27 cellular contexts compared by ENCODE assay signal in genomic region chr6:142645663-142646062, GRCh38.
DNase-seq lines count a peak whose midpoint lies in the region; ATAC-seq, FAIRE-seq and TF ChIP-seq lines count a peak whose summit lies in the region.
"Had no signal": no experiment of that assay in that cellular context is flagged by ENCODE, and none has a peak within 500 bp of the region (broad histone marks: within the 10 kb centered on the region; RNA-seq: fewer than 3 reads in every experiment).

No MANE protein-coding gene starts in this region.

- POLR2A ChIA-PET in AG04450 (lab: Yijun Ruan, JAX) (no interaction called here), WTC11 (lab: Charles Lee) (no interaction called here), H1 (lab: Charles Lee; ENCODE audit: partially characterized antibody) (no interaction called here)

- H3K27me3 ChIP-seq in AG04450 (ENCODE audit: control insufficient read depth, insufficient read depth, low read length) (peaks cover 14% of the 10 kb centered on the region), HUES6 (ENCODE audit: control insufficient read depth, insufficient read depth, low read length) (no peaks in the 10 kb centered on the region), H1 (replicated peaks in 1 of 4; ENCODE audit: control insufficient read depth in 3 of 4, extremely low read depth in 1 of 4, insufficient read depth in 3 of 4, low read length in 3 of 4) (no peaks in the 10 kb centered on the region), Peyer's patch (no peaks in the 10 kb centered on the region)
- H3K27me3 ChIP-seq: BE2C, BLaER1 had no signal

- CTCF ChIA-PET in AG04450 (lab: Charles Lee) = no interaction called here
- CTCF ChIA-PET in WTC11 (lab: Charles Lee) = no interaction called here
- CTCF ChIA-PET in H1 (lab: Charles Lee; ENCODE audit: partially characterized antibody) = no interaction called here

- no peaks in the 10 kb centered on the region for H3K79me1 ChIP-seq in H1 (ENCODE audit: low read depth, low read length)

- H3K4me2 ChIP-seq in H1 (ENCODE audit: insufficient read depth in 1 of 2, low read depth in 2 of 2, low read length in 2 of 2) = no peak overlapping the region
- H3K4me2 ChIP-seq: A549, BLaER1 had no signal

- H3K36me3 ChIP-seq in HUES6 (ENCODE audit: control insufficient read depth, insufficient read depth, low read length) (no peaks in the 10 kb centered on the region), H1 (ENCODE audit: control insufficient read depth in 2 of 4, insufficient read depth in 4 of 4, low read length in 3 of 4) (no peaks in the 10 kb centered on the region; a peak in 1 of 8 replicates), Peyer's patch (no peaks in the 10 kb centered on the region)
- H3K36me3 ChIP-seq: BE2C, BLaER1 had no signal

- TF ChIP-seq POLR2A in H1 (IDR thresholded peaks at IDR 0.05; ENCODE audit: control extremely low read depth in 1 of 2, low read depth in 2 of 2, low read length in 2 of 2) (no peak), Peyer's patch (IDR thresholded peaks at IDR 0.05) (no peak)

- TF ChIP-seq CTCF in AG04450 (IDR thresholded peaks at IDR 0.05; ENCODE audit: low read depth, low read length) (no peak), WTC11 (IDR thresholded peaks at IDR 0.05) (no peak), H1 (IDR thresholded peaks at IDR 0.05; ENCODE audit: control extremely low read depth in 1 of 3, insufficient read depth in 1 of 3, low read depth in 1 of 3, low read length in 3 of 3) (no peak), Peyer's patch (IDR thresholded peaks at IDR 0.05) (no peak)

- peaks cover 25% of the 10 kb centered on the region for H3K36me3 Mint-ChIP-seq in WTC11
- H3K36me3 Mint-ChIP-seq: CD14-positive monocyte; CD4-positive, alpha-beta memory T cell; CD4-positive, CD25-positive, alpha-beta regulatory T cell; CD8-positive, alpha-beta memory T cell had no signal

- H3K9ac ChIP-seq in HUES6 (ENCODE audit: low read length) (no peak overlapping the region), H1 (replicated peaks in 1 of 4; ENCODE audit: extremely low read depth in 1 of 4, low read depth in 3 of 4, low read length in 3 of 4) (no peak overlapping the region)
- H3K9ac ChIP-seq: BLaER1 had no signal

- WGBS in H1 (ENCODE audit: extremely low coverage in 1 of 2, insufficient coverage in 1 of 2, insufficient read length in 1 of 2, insufficient replicate concordance in 2 of 2, low coverage in 1 of 2, low lambda C conversion rate in 2 of 2, missing lambda C conversion rate in 1 of 2), 2 experiments = 89% methylated on average over 2 of the region's 2 CpGs; no CpG with 5 or more reads in 1 of the 2 experiments

- no peaks in the 10 kb centered on the region for H3K79me2 ChIP-seq in H1 (ENCODE audit: control insufficient read depth in 1 of 2, insufficient read depth in 2 of 2, low read length in 2 of 2)

- H4K20me1 ChIP-seq in H1 (replicated peaks in 1 of 2; ENCODE audit: control insufficient read depth in 1 of 2, insufficient read depth in 2 of 2, low read length in 2 of 2) = no peaks in the 10 kb centered on the region
- H4K20me1 ChIP-seq: BLaER1 had no signal

- H2BK5ac ChIP-seq in H1 (ENCODE audit: low read depth, low read length) = peak overlapping the region; percentile 69; the same call in 1 of the 2 replicates

- H3K27me3 Mint-ChIP-seq in WTC11 (ENCODE audit: low read depth) = peaks cover 4% of the 10 kb centered on the region; the same call in 1 of the 2 replicates

- ATAC-seq in WTC11 (no peak), HG03442 (IDR thresholded peaks at IDR 0.05; ENCODE audit: unreplicated experiment) (no peak)
- ATAC-seq: A549, GM12878 had no signal

- peaks cover 20% of the 10 kb centered on the region for H3K9me3 Mint-ChIP-seq in WTC11
- H3K9me3 Mint-ChIP-seq: CD14-positive monocyte; CD8-positive, alpha-beta memory T cell had no signal

- no peak for TF ChIP-seq EP300 in H1 (IDR thresholded peaks at IDR 0.05; ENCODE audit: borderline replicate concordance in 1 of 2, low read depth in 2 of 2, low read length in 2 of 2)

- H3K56ac ChIP-seq in H1 (replicated peaks; ENCODE audit: insufficient read length, low read depth, low read length) = no peak overlapping the region

- H4K5ac ChIP-seq in H1 (ENCODE audit: insufficient read length, low read depth, low read length) = no peak overlapping the region

- H3K23me2 ChIP-seq in H1 (ENCODE audit: low read depth, low read length) = no peaks in the 10 kb centered on the region

- no peak for FAIRE-seq in H1 (lab: Jason Lieb, UNC)
- FAIRE-seq: A549, GM12878, GM12892, GM18507 had no signal

- H3K27ac ChIP-seq in AG04450 (ENCODE audit: low read depth, low read length) (peak overlapping the region; percentile 12), HUES6 (ENCODE audit: low read depth, low read length) (peak overlapping the region; percentile 76; the same call in 1 of the 2 replicates), H1 (ENCODE audit: low read depth, low read length) (no peak overlapping the region), Peyer's patch (no peak overlapping the region)
- H3K27ac ChIP-seq: 22Rv1, A549, BLaER1 had no signal

- H3K18ac ChIP-seq in H1 (ENCODE audit: extremely low read depth, low read length) = no peak overlapping the region

- H4K91ac ChIP-seq in H1 (replicated peaks; ENCODE audit: insufficient read length, low read length) = peak overlapping the region; percentile 50

- H3K4ac ChIP-seq in H1 (replicated peaks; ENCODE audit: insufficient read length, low read depth, low read length) = no peak overlapping the region

- H3K9me3 ChIP-seq in AG04450 (ENCODE audit: control insufficient read depth, insufficient read depth, low read length) (no peaks in the 10 kb centered on the region), HUES6 (ENCODE audit: control insufficient read depth, insufficient read depth, low read depth, low read length) (no peaks in the 10 kb centered on the region), H1 (ENCODE audit: insufficient read depth in 2 of 2, low read depth in 1 of 2, low read length in 1 of 2) (no peaks in the 10 kb centered on the region), Peyer's patch (no peaks in the 10 kb centered on the region)
- H3K9me3 ChIP-seq: A549, BE2C, BLaER1 had no signal

- H2BK15ac ChIP-seq in H1 (ENCODE audit: low read length) = no peak overlapping the region

- H3K27ac Mint-ChIP-seq in WTC11 = peak overlapping the region; percentile 93
- H3K27ac Mint-ChIP-seq: CD14-positive monocyte; CD4-positive, CD25-positive, alpha-beta regulatory T cell; CD8-positive, alpha-beta memory T cell had no signal

- no peak overlapping the region for H3K23ac ChIP-seq in H1 (ENCODE audit: insufficient read length)

- H3K4me1 Mint-ChIP-seq in WTC11 = peaks cover 46% of the 10 kb centered on the region
- H3K4me1 Mint-ChIP-seq: CD14-positive monocyte; CD4-positive, alpha-beta memory T cell; CD8-positive, alpha-beta memory T cell had no signal

- H2AK5ac ChIP-seq in H1 (ENCODE audit: low read depth, low read length) = peak overlapping the region; percentile 82; the same call in 1 of the 2 replicates

- H3K4me3 ChIP-seq in AG04450 (ENCODE audit: low read depth, low read length) (no peak overlapping the region), HUES6 (ENCODE audit: low read depth, low read length) (no peak overlapping the region), H1 (ENCODE audit: extremely low read depth in 1 of 4, insufficient read depth in 2 of 4, low read depth in 3 of 4, low read length in 4 of 4) (no peak overlapping the region), Peyer's patch (no peak overlapping the region)
- H3K4me3 ChIP-seq: A549, BLaER1, GM12878 had no signal

- H2BK12ac ChIP-seq in H1 (ENCODE audit: low read depth, low read length) = peak overlapping the region; percentile 97; the same call in 1 of the 2 replicates

- no peak overlapping the region for H4K8ac ChIP-seq in H1 (ENCODE audit: extremely low read depth, insufficient read depth, low read length)

- TF ChIP-seq RAD21 in H1 (IDR thresholded peaks at IDR 0.05 in 1 of 2, conservative IDR thresholded peaks at IDR 0.05 in 1 of 2; ENCODE audit: low read depth in 2 of 2, low read length in 2 of 2) = no peak

- no peak overlapping the region for H3K4me3 Mint-ChIP-seq in WTC11
- H3K4me3 Mint-ChIP-seq: CD14-positive monocyte; CD4-positive, CD25-positive, alpha-beta regulatory T cell; CD8-positive, alpha-beta memory T cell had no signal

- peak overlapping the region; percentile 87; the same call in 1 of the 2 replicates for H2BK20ac ChIP-seq in H1 (ENCODE audit: low read length)

- DNase-seq in AG04450 (ENCODE audit: low read depth, low spot score) (no peak), WTC11 (ENCODE audit: low spot score) (no peak), H1 (ENCODE audit: low read depth in 1 of 2, low spot score in 2 of 2) (no peak), Peyer's patch (no peak), foreskin melanocyte (no peak)
- DNase-seq: BE2C; C1 segment of cervical spinal cord; CD4-positive, alpha-beta memory T cell; CD4-positive, CD25-positive, alpha-beta regulatory T cell; CD8-positive, alpha-beta memory T cell; COR-L47; DMS 273 treated with DMSO at 0.1 percent for 48 hours; DMS153; DMS53; DMS79; DND-41; EL; GDM1 had no signal

- H3K4me1 ChIP-seq in HUES6 (ENCODE audit: control insufficient read depth, insufficient read depth, low read length) = peaks cover 38% of the 10 kb centered on the region
- H3K4me1 ChIP-seq in H1 (replicated peaks in 1 of 4; ENCODE audit: control insufficient read depth in 3 of 4, insufficient read depth in 4 of 4, low read length in 3 of 4) = peaks cover 3 to 15% (median 13%) of the 10 kb centered on the region in 4 experiments
- no peaks in the 10 kb centered on the region for H3K4me1 ChIP-seq in Peyer's patch
- H3K4me1 ChIP-seq: BE2C had no signal

- no peak overlapping the region for H2AFZ ChIP-seq in H1 (ENCODE audit: low read length)

- H2BK120ac ChIP-seq in H1 (replicated peaks; ENCODE audit: low read depth, low read length) = peak overlapping the region; percentile 66

- no peak overlapping the region for H3K14ac ChIP-seq in H1 (ENCODE audit: insufficient read length)

TF ChIP-seq in H1, 55 proteins besides CTCF, POLR2A, EP300 and RAD21:
- TF ChIP-seq HDAC6 (IDR thresholded peaks at IDR 0.05; ENCODE audit: low read depth, low read length) (no peak), KDM1A (IDR thresholded peaks at IDR 0.05; ENCODE audit: borderline replicate concordance, low read length) (peak; percentile 74)

Comparison
In these comparisons a context has a peak if more than half of its experiments do, and no peak if none do; other contexts are left out.
1. H3K27ac ChIP-seq: peak in AG04450 (single experiment) and HUES6 (single experiment); none in H1 (single experiment) and Peyer's patch (0 of 4).